In genomic region chr10:80669485-80669884, GRCh38 we compare ENCODE assay signal across 24 cellular contexts.
"Had no signal": no experiment of that assay in that cellular context is flagged by ENCODE, and none has a peak within 500 bp of the region (broad histone marks: within the 10 kb centered on the region; RNA-seq: fewer than 3 reads in every experiment).

No MANE protein-coding gene starts in this region.

- H3K4me3 Mint-ChIP-seq: mesothelial cell of epicardium, naive B cell had no signal

- H3K36me3 Mint-ChIP-seq: mesothelial cell of epicardium, naive B cell had no signal

- H3K27me3 ChIP-seq: dorsolateral prefrontal cortex, esophagus squamous epithelium, gastrocnemius medialis, heart right ventricle, left lung had no signal

- H3K27ac ChIP-seq: coronary artery, dorsolateral prefrontal cortex, epithelial cell of prostate, esophagus squamous epithelium, gastrocnemius medialis, heart right ventricle, left lung, lower lobe of right lung had no signal

- H3K27ac Mint-ChIP-seq: mesothelial cell of epicardium, naive B cell had no signal

- H3K4me1 Mint-ChIP-seq: naive B cell had no signal

- H3K9me3 Mint-ChIP-seq: mesothelial cell of epicardium, naive B cell had no signal

- H3K9me3 ChIP-seq: esophagus squamous epithelium, gastrocnemius medialis, heart right ventricle, left lung, lower lobe of right lung, mucosa of descending colon had no signal

- DNase-seq: dermis blood vessel endothelial cell; dorsolateral prefrontal cortex; effector CD4-positive, alpha-beta T cell; effector memory CD4-positive, alpha-beta T cell; erythroblast; esophagus squamous epithelium; foreskin fibroblast; foreskin melanocyte; gastrocnemius medialis; glutamatergic neuron; head of caudate nucleus; heart right ventricle; hippocampal formation; left cardiac atrium; left lung; left ventricle myocardium superior; lower lobe of right lung; mesenchymal stem cell; mucosa of descending colon; naive B cell had no signal

- H3K4me1 ChIP-seq: gastrocnemius medialis had no signal

- H3K36me3 ChIP-seq: esophagus squamous epithelium, gastrocnemius medialis, heart right ventricle, left lung, lower lobe of right lung had no signal

- ATAC-seq: esophagus mucosa, gastrocnemius medialis, heart right ventricle, left cardiac atrium, left lung, left ventricle myocardium superior, lower lobe of right lung, mucosa of descending colon had no signal

- H3K4me3 ChIP-seq: coronary artery, dorsolateral prefrontal cortex, esophagus squamous epithelium, gastrocnemius medialis, heart right ventricle, left lung, lower lobe of right lung, mucosa of descending colon had no signal
